In genomic region chr2:147485210-147485851, GRCh38 we compare ENCODE assay signal across 1 cellular context.
TF ChIP-seq lines count a peak whose summit lies in the region.

No MANE protein-coding gene starts in this region.

TF ChIP-seq in GM23338, 12 proteins besides CTCF, POLR2A, EP300 and RAD21 (continued from another document):
- TF ChIP-seq, protein P1, sequence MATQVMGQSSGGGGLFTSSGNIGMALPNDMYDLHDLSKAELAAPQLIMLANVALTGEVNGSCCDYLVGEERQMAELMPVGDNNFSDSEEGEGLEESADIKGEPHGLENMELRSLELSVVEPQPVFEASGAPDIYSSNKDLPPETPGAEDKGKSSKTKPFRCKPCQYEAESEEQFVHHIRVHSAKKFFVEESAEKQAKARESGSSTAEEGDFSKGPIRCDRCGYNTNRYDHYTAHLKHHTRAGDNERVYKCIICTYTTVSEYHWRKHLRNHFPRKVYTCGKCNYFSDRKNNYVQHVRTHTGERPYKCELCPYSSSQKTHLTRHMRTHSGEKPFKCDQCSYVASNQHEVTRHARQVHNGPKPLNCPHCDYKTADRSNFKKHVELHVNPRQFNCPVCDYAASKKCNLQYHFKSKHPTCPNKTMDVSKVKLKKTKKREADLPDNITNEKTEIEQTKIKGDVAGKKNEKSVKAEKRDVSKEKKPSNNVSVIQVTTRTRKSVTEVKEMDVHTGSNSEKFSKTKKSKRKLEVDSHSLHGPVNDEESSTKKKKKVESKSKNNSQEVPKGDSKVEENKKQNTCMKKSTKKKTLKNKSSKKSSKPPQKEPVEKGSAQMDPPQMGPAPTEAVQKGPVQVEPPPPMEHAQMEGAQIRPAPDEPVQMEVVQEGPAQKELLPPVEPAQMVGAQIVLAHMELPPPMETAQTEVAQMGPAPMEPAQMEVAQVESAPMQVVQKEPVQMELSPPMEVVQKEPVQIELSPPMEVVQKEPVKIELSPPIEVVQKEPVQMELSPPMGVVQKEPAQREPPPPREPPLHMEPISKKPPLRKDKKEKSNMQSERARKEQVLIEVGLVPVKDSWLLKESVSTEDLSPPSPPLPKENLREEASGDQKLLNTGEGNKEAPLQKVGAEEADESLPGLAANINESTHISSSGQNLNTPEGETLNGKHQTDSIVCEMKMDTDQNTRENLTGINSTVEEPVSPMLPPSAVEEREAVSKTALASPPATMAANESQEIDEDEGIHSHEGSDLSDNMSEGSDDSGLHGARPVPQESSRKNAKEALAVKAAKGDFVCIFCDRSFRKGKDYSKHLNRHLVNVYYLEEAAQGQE (IDR thresholded peaks at IDR 0.05; ENCODE audit: unreplicated experiment), result no peak
- TF ChIP-seq, protein P2, sequence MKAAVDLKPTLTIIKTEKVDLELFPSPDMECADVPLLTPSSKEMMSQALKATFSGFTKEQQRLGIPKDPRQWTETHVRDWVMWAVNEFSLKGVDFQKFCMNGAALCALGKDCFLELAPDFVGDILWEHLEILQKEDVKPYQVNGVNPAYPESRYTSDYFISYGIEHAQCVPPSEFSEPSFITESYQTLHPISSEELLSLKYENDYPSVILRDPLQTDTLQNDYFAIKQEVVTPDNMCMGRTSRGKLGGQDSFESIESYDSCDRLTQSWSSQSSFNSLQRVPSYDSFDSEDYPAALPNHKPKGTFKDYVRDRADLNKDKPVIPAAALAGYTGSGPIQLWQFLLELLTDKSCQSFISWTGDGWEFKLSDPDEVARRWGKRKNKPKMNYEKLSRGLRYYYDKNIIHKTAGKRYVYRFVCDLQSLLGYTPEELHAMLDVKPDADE (IDR thresholded peaks at IDR 0.05), result no peak
- peak; percentile 86 for TF ChIP-seq NANOG (IDR thresholded peaks at IDR 0.05; ENCODE audit: borderline replicate concordance)
